10 cellular contexts compared by ENCODE assay signal in the genomic region with DNA sequence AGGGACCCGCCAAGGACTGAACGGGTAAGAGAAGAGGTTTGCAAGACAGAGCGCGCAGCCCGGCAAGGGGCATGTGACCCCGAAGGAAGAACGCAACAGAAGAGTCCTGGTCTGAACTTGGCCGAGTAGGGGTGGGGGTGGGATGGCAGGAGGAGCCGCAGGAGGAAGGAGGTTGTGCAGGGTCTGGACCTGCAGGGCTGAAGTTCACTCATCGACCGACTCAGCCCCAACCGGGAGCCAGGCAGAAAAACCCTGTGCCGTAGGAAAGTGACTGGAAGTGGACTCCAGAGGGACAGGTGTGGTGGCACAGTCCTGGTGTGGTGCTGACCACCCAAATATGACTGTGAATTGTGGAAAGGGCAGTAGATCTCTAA. TPM values are rescaled to one million over a fixed set of nuclear protein-coding genes. Genes with fewer than 3 reads are reported as not detected.
A peak's percentile ranks its signal among the peaks of the same experiment; 100 is the strongest.
DNase-seq lines count a peak whose midpoint lies in the region; ATAC-seq, FAIRE-seq and TF ChIP-seq lines count a peak whose summit lies in the region.
"Had no signal": no experiment of that assay in that cellular context is flagged by ENCODE, and none has a peak within 500 bp of the region (broad histone marks: within the 10 kb centered on the region; RNA-seq: fewer than 3 reads in every experiment).

No MANE protein-coding gene starts in this region.

- H3K27ac Mint-ChIP-seq in CD4-positive, CD25-positive, alpha-beta regulatory T cell = peak overlapping the region in 2 of 3 donors; percentile 27 to 80
- H3K27ac Mint-ChIP-seq in T-helper 17 cell = peak overlapping the region; percentile 62

- H3K36me3 ChIP-seq in CD4-positive, CD25-positive, alpha-beta regulatory T cell (ENCODE audit: control insufficient read depth, insufficient read depth, low read length) = no peaks in the 10 kb centered on the region
- no peaks in the 10 kb centered on the region for H3K36me3 ChIP-seq in pancreas

- TF ChIP-seq CTCF in fibroblast of villous mesenchyme (IDR thresholded peaks at IDR 0.05; ENCODE audit: insufficient read depth, low read depth, low read length) (no peak), pancreas (IDR thresholded peaks at IDR 0.05) (no peak), foreskin fibroblast (IDR thresholded peaks at IDR 0.05; ENCODE audit: low read depth, low read length) (no peak)

- peaks cover 0 to 16% (median 2%) of the 10 kb centered on the region in 4 donors for H3K4me1 Mint-ChIP-seq in CD4-positive, CD25-positive, alpha-beta regulatory T cell
- H3K4me1 Mint-ChIP-seq in T-helper 17 cell = peaks cover 3% of the 10 kb centered on the region

- H3K9me3 Mint-ChIP-seq in CD4-positive, CD25-positive, alpha-beta regulatory T cell = no peaks in the 10 kb centered on the region

- H3K9me3 ChIP-seq in CD4-positive, CD25-positive, alpha-beta regulatory T cell (ENCODE audit: control insufficient read depth in 2 of 2, low read length in 2 of 2) = no peaks in the 10 kb centered on the region
- H3K9me3 ChIP-seq in T-helper 17 cell (ENCODE audit: control insufficient read depth, low read length, poor library complexity, severe bottlenecking) (no peaks in the 10 kb centered on the region), pancreas (no peaks in the 10 kb centered on the region)
- H3K9me3 ChIP-seq: body of pancreas had no signal

- peaks cover 3% of the 10 kb centered on the region for H3K36me3 Mint-ChIP-seq in CD4-positive, CD25-positive, alpha-beta regulatory T cell
- no peaks in the 10 kb centered on the region for H3K36me3 Mint-ChIP-seq in T-helper 17 cell (ENCODE audit: low read depth)

- no peak overlapping the region for H3K27ac ChIP-seq in CD4-positive, CD25-positive, alpha-beta regulatory T cell (ENCODE audit: insufficient read depth, low read length, poor library complexity, severe bottlenecking)
- H3K27ac ChIP-seq in pancreas = no peak overlapping the region
- H3K27ac ChIP-seq: body of pancreas had no signal

- H3K4me3 ChIP-seq in CD4-positive, CD25-positive, alpha-beta regulatory T cell (ENCODE audit: low read depth, low read length) = no peak overlapping the region
- H3K4me3 ChIP-seq in fibroblast of villous mesenchyme (ENCODE audit: low read depth, low read length) (peak overlapping the region; percentile 42), pancreas (peak overlapping the region in 2 of 4 donors; percentile 37 to 50), foreskin fibroblast (ENCODE audit: low read depth in 1 of 2, low read length in 2 of 2) (no peak overlapping the region)

- 12 to 17% methylated on average over 13 of the region's 13 CpGs for WGBS in pancreas, 2 donors

- peak overlapping the region in 3 of 4 donors; percentile 41 to 76 (median 70) for H3K4me3 Mint-ChIP-seq in CD4-positive, CD25-positive, alpha-beta regulatory T cell
- peak overlapping the region; percentile 80 for H3K4me3 Mint-ChIP-seq in T-helper 17 cell

- H3K27me3 ChIP-seq in CD4-positive, CD25-positive, alpha-beta regulatory T cell (ENCODE audit: control insufficient read depth, insufficient read depth, low read length) = no peaks in the 10 kb centered on the region
- peaks cover 0 to 8% (median 0%) of the 10 kb centered on the region in 4 donors for H3K27me3 ChIP-seq in pancreas

- no peak for ATAC-seq in CD4-positive, CD25-positive, alpha-beta regulatory T cell (ENCODE audit: low read depth in 2 of 2)
- ATAC-seq in T-helper 17 cell (no peak), pancreas (peak; percentile 4 to 20 (median 14)), HG03139 (IDR thresholded peaks at IDR 0.05; ENCODE audit: unreplicated experiment) (no peak), HG02981 (IDR thresholded peaks at IDR 0.05; ENCODE audit: unreplicated experiment) (no peak)

- peaks cover 4% of the 10 kb centered on the region for H3K27me3 Mint-ChIP-seq in CD4-positive, CD25-positive, alpha-beta regulatory T cell
- H3K27me3 Mint-ChIP-seq in T-helper 17 cell = peaks cover 3% of the 10 kb centered on the region

- no peak for DNase-seq in CD4-positive, CD25-positive, alpha-beta regulatory T cell
- DNase-seq in T-helper 17 cell = no peak
- no peak for DNase-seq in fibroblast of villous mesenchyme (ENCODE audit: low read depth)
- DNase-seq in pancreas = no peak
- DNase-seq in DMS79 treated with DMSO at 0.1 percent for 48 hours (lab: John Stamatoyannopoulos, UW) = no peak
- DNase-seq in foreskin fibroblast = no peak
- DNase-seq: NK-92 treated with Interleukin-12 subunit alpha and Interleukin-12 subunit beta, amount 100 ng/mL, for 24 hours had no signal

- no peak for FAIRE-seq in pancreas (lab: Jason Lieb, UNC)

- no peaks in the 10 kb centered on the region for H3K4me1 ChIP-seq in CD4-positive, CD25-positive, alpha-beta regulatory T cell (ENCODE audit: control insufficient read depth, insufficient read depth, low read length, poor library complexity, severe bottlenecking)
- H3K4me1 ChIP-seq in pancreas = peaks cover 0 to 6% (median 5%) of the 10 kb centered on the region in 3 donors

- intact Hi-C loops in pancreas (cut with DNase I) = loop anchor here in 1 of 3 donors (10.0 kb wide), 1 partner anchor 332 kb away; no protein-coding TSS in a partner anchor

RNA-seq across cellular contexts. Expression of a gene that starts 15.2 kb away (rescaled TPM):
- total RNA-seq in CD4-positive, CD25-positive, alpha-beta regulatory T cell = 14.8 TPM
- 10 to 100 TPM; 19.3 to 25.5 (median 22.1) TPM for polyA plus RNA-seq in CD4-positive, CD25-positive, alpha-beta regulatory T cell
- total RNA-seq in T-helper 17 cell = 10 to 100 TPM; 13.3 to 19.0 TPM
- 26.8 and 34.8 TPM in 2 replicates for total RNA-seq in fibroblast of villous mesenchyme
- total RNA-seq in pancreas = 10 to 100 TPM in 3 of 6 donors, 1 to 10 TPM in 3; 5.0 to 13.0 (median 10.0) TPM
- polyA plus RNA-seq in pancreas = 10 to 100 TPM; 14.2 to 16.0 TPM

RNA-seq across cellular contexts. Expression of a gene that starts 19.9 kb away (rescaled TPM):
- not detected for total RNA-seq in CD4-positive, CD25-positive, alpha-beta regulatory T cell
- under 1 TPM in 1 of 4 donors, not detected in 3; 0.09 TPM for polyA plus RNA-seq in CD4-positive, CD25-positive, alpha-beta regulatory T cell
- total RNA-seq in T-helper 17 cell = not detected
- total RNA-seq in fibroblast of villous mesenchyme = under 0.01 TPM in 1 of 2 replicates, not detected in the other
- 1 to 10 TPM in 5 of 6 donors, under 1 TPM in 1; 0.55 to 3.1 (median 1.3) TPM for total RNA-seq in pancreas
- 1 to 10 TPM; 4.0 to 6.0 TPM for polyA plus RNA-seq in pancreas

RNA-seq across cellular contexts. Expression of a gene that starts 28.9 kb away (rescaled TPM):
- total RNA-seq in CD4-positive, CD25-positive, alpha-beta regulatory T cell = not detected
- not detected for polyA plus RNA-seq in CD4-positive, CD25-positive, alpha-beta regulatory T cell
- total RNA-seq in T-helper 17 cell = under 1 TPM in 1 of 2 donors, not detected in 1; 0.18 TPM
- under 0.01 and 0.32 TPM in 2 replicates for total RNA-seq in fibroblast of villous mesenchyme
- total RNA-seq in pancreas = under 1 TPM; 0.20 to 0.55 (median 0.40) TPM
- 1 to 10 TPM; 1.7 TPM for polyA plus RNA-seq in pancreas

RNA-seq across cellular contexts. Expression of a gene that starts 34.2 kb away (rescaled TPM):
- 38.5 TPM for total RNA-seq in CD4-positive, CD25-positive, alpha-beta regulatory T cell
- polyA plus RNA-seq in CD4-positive, CD25-positive, alpha-beta regulatory T cell = 1 to 10 TPM; 1.2 to 1.9 (median 1.5) TPM
- total RNA-seq in T-helper 17 cell = 10 to 100 TPM; 36.9 to 40.2 TPM
- 87.7 and 106 TPM in 2 replicates for total RNA-seq in fibroblast of villous mesenchyme
- total RNA-seq in pancreas = 10 to 100 TPM; 30.2 to 46.5 (median 39.3) TPM
- 10 to 100 TPM; 34.0 to 44.2 TPM for polyA plus RNA-seq in pancreas

RNA-seq across cellular contexts. Expression of a gene that starts 40.0 kb away (rescaled TPM):
- total RNA-seq in CD4-positive, CD25-positive, alpha-beta regulatory T cell = not detected
- not detected for polyA plus RNA-seq in CD4-positive, CD25-positive, alpha-beta regulatory T cell
- total RNA-seq in T-helper 17 cell = under 1 TPM; 0.10 to 0.13 TPM
- not detected in 2 replicates for total RNA-seq in fibroblast of villous mesenchyme
- 1 to 10 TPM in 3 of 6 donors, under 1 TPM in 3; 0.09 to 3.7 (median 1.6) TPM for total RNA-seq in pancreas
- 1 to 10 TPM; 1.0 to 2.5 TPM for polyA plus RNA-seq in pancreas

Comparison
In these comparisons a context has a peak if more than half of its experiments do, and no peak if none do; other contexts are left out.
1. ATAC-seq: peak in pancreas (4 of 4); none in CD4-positive, CD25-positive, alpha-beta regulatory T cell (0 of 2), T-helper 17 cell (single experiment), HG03139 (single experiment) and HG02981 (single experiment).